In the genomic region with DNA sequence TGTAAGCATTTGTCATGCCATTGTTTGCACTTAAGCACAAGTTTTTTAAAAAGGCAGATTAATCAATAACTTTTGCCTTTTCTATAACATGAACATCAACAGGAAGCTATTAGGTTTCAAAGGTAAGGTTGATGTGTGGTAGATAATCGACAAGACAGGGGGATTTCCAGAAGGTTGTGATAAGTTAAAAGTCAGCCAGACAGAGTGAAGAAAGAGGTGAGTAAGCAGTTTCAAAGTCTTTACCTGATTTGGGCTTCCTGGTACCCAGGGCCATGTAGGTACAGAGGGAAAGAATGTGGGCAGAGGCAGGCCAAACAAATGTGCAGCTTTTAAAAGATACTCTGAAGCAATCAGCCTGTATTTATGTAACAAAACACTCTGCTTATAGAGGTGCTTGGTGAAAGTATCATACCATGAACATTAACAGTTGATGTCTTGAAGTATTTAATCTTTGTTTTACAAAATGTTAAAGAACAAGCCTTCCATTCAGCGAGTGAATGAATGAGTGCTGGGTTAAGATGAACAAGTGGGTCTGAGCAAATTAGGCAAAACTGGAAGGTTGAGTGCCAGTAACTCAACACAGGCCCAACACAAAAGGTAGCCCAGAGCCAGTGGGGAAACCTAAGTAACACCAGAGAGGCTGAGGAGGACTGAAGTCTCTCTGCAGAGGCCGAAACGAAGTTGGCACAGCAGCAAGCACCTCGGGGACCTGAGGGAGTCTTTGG, we compare ENCODE assay signal across 11 cellular contexts.
A peak's percentile ranks its signal among the peaks of the same experiment; 100 is the strongest.
DNase-seq lines count a peak whose midpoint lies in the region; ATAC-seq and TF ChIP-seq lines count a peak whose summit lies in the region.
"Had no signal": no experiment of that assay in that cellular context is flagged by ENCODE, and none has a peak within 500 bp of the region (broad histone marks: within the 10 kb centered on the region; RNA-seq: fewer than 3 reads in every experiment).

No MANE protein-coding gene starts in this region.

- H3K27me3 ChIP-seq in kidney epithelial cell (ENCODE audit: control insufficient read depth, insufficient read depth, low read length): no peaks in the 10 kb centered on the region
- H3K27me3 ChIP-seq: right atrium auricular region, suprapubic skin had no signal

- H3K4me3 ChIP-seq in kidney epithelial cell (ENCODE audit: low read depth, low read length): no peak overlapping the region
- H3K4me3 ChIP-seq: right atrium auricular region, suprapubic skin had no signal

- ATAC-seq in GM18517 (IDR thresholded peaks at IDR 0.05; ENCODE audit: unreplicated experiment): peak; percentile 97
- peak; percentile 98 for ATAC-seq in GM21447 (IDR thresholded peaks at IDR 0.05; ENCODE audit: unreplicated experiment)
- ATAC-seq in HG03442 (IDR thresholded peaks at IDR 0.05; ENCODE audit: unreplicated experiment): peak; percentile 77

- no peak for TF ChIP-seq CTCF in kidney epithelial cell (IDR thresholded peaks at IDR 0.05; ENCODE audit: insufficient read depth, low read length, poor library complexity, severe bottlenecking)

- DNase-seq in kidney epithelial cell (ENCODE audit: low read depth) (peak; percentile 50), NCI-H524 treated with DMSO at 0.1 percent for 48 hours (lab: John Stamatoyannopoulos, UW) (no peak), hypothalamus (lab: John Stamatoyannopoulos, UW) (no peak), dedifferentiated amniotic fluid mesenchymal stem cell (ENCODE audit: extremely low spot score) (no peak), NCI-H1092 (lab: John Stamatoyannopoulos, UW) (no peak)
- DNase-seq: activated CD4-positive, alpha-beta T cell treated with anti-CD3 and anti-CD28 coated beads, Interleukin-2, amount 50 U/mL, for 48 hours had no signal

- H3K36me3 ChIP-seq in kidney epithelial cell (ENCODE audit: control insufficient read depth, insufficient read depth, low read length): no peaks in the 10 kb centered on the region
- H3K36me3 ChIP-seq: right atrium auricular region, suprapubic skin had no signal
